In genomic region chrX:77899081-77899828, GRCh38 we compare ENCODE assay signal across 1 cellular context.
A peak's percentile ranks its signal among the peaks of the same experiment; 100 is the strongest.
TF ChIP-seq lines count a peak whose summit lies in the region.

TSS of gene COX7B (plus strand) at chrX:77899468. CDS start at chrX:77899554, 86 bp downstream.

TF ChIP-seq in K562, 482 proteins besides CTCF, POLR2A, EP300 and RAD21 (continued from another document and continues in another):
- TF ChIP-seq USF1 (CRISPR knock-in tag; IDR thresholded peaks at IDR 0.05) (no peak), CGGBP1 (CRISPR knock-in tag; IDR thresholded peaks at IDR 0.05) (no peak), CTBP1 (IDR thresholded peaks at IDR 0.05; ENCODE audit: borderline replicate concordance) (no peak), DMBX1 (CRISPR knock-in tag; IDR thresholded peaks at IDR 0.05; ENCODE audit: borderline replicate concordance) (no peak), CHD7 (IDR thresholded peaks at IDR 0.05; ENCODE audit: low read depth, low read length) (no peak), HBP1 (CRISPR knock-in tag; IDR thresholded peaks at IDR 0.05) (no peak), TGIF2 (CRISPR knock-in tag; IDR thresholded peaks at IDR 0.05) (no peak), CTCFL (IDR thresholded peaks at IDR 0.05; ENCODE audit: borderline replicate concordance, insufficient read depth, low read depth, low read length, poor library complexity, severe bottlenecking) (no peak), RBM39 (optimal IDR thresholded peaks at IDR 0.05; ENCODE audit: low read depth, low read length) (no peak), IFI16 (CRISPR knock-in tag; IDR thresholded peaks at IDR 0.05) (no peak), ESRRB (CRISPR knock-in tag; IDR thresholded peaks at IDR 0.05; ENCODE audit: borderline replicate concordance) (no peak), ZNF318 (IDR thresholded peaks at IDR 0.05; ENCODE audit: borderline replicate concordance in 1 of 2, low read depth in 1 of 2) (no peak), SRSF9 (IDR thresholded peaks at IDR 0.05; ENCODE audit: borderline replicate concordance, low read depth, low read length) (no peak), ARID2 (IDR thresholded peaks at IDR 0.05) (no peak), POLR2H (tag; IDR thresholded peaks at IDR 0.05; ENCODE audit: low read depth) (peak; percentile 90), NFATC3 (IDR thresholded peaks at IDR 0.05) (no peak), SRSF3 (IDR thresholded peaks at IDR 0.05; ENCODE audit: insufficient read depth, low read length) (no peak), KLF10 (CRISPR knock-in tag; IDR thresholded peaks at IDR 0.05) (no peak), YY1 (IDR thresholded peaks at IDR 0.05; ENCODE audit: borderline replicate concordance in 1 of 3, control insufficient read depth in 1 of 3, extremely low read depth in 1 of 3, insufficient read depth in 3 of 3, insufficient read length in 1 of 3, insufficient replicate concordance in 2 of 3, low read depth in 1 of 3, low read length in 2 of 3) (peak in 2 of 3 experiments; percentile 63 to 91), HMG20A (CRISPR knock-in tag; conservative IDR thresholded peaks at IDR 0.05) (no peak), ARNT (IDR thresholded peaks at IDR 0.05) (0 out of 4 replicates have a peak, but pooled peaks of 1 of the 2 experiments have one; percentile 23), ZNF274 (IDR thresholded peaks at IDR 0.05; ENCODE audit: borderline replicate concordance, low read depth, low read length) (no peak), SIRT6 (IDR thresholded peaks at IDR 0.05; ENCODE audit: low read depth, low read length) (no peak), STAT6 (CRISPR knock-in tag; IDR thresholded peaks at IDR 0.05) (no peak), ZNF436 (CRISPR knock-in tag; IDR thresholded peaks at IDR 0.05) (no peak), RAD51 (IDR thresholded peaks at IDR 0.05; ENCODE audit: borderline replicate concordance, low read depth) (no peak), CC2D1A (IDR thresholded peaks at IDR 0.05) (no peak)
